Comparison of ENCODE assay signal across 22 cellular contexts in the genomic region with DNA sequence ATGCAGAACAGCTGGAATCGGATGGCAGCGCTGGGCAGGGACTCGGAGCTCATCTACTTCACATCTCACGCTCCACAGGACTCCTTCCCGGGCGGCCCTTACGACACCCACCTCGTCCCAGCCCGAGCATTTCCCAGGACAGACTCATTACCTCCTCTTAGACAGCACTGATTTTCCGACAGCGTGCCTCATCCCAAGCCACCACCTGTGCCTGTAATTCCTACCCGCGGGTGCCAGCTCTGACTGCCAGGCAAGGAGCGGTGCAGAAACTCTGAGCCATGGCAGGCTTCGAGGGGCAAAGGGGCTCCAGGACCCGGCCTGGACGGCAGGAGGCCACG.
"Had no signal": no experiment of that assay in that cellular context is flagged by ENCODE, and none has a peak within 500 bp of the region (broad histone marks: within the 10 kb centered on the region; RNA-seq: fewer than 3 reads in every experiment).

No MANE protein-coding gene starts in this region.

- ATAC-seq: body of pancreas, foreskin keratinocyte, lower lobe of right lung had no signal

- H3K9me3 Mint-ChIP-seq: central memory CD8-positive, alpha-beta T cell had no signal

- H3K27me3 Mint-ChIP-seq: activated CD4-positive, alpha-beta memory T cell treated with anti-CD3 and anti-CD28 coated beads, Interleukin-2, amount 10 ng/mL, durations not matched to agents 7 days and 5 days; activated naive CD8-positive, alpha-beta T cell; central memory CD8-positive, alpha-beta T cell had no signal

- H3K4me3 Mint-ChIP-seq: activated CD4-positive, alpha-beta memory T cell treated with anti-CD3 and anti-CD28 coated beads, Interleukin-2, amount 10 ng/mL, durations not matched to agents 7 days and 5 days; activated naive CD8-positive, alpha-beta T cell; central memory CD8-positive, alpha-beta T cell; dendritic cell treated with granulocyte-macrophage colony-stimulating factor and Interleukin-4, amounts not matched to agents 40 ng/mL and 50 ng/mL, for 4 days; neural progenitor cell; T-helper 1 cell treated with Interleukin-12 subunit alpha and Interleukin-12 subunit beta and Interleukin-4 antibody, amounts not matched to agents 30 μg/mL and 1 μg/mL, for 36 hours had no signal

- H3K27ac Mint-ChIP-seq: activated CD4-positive, alpha-beta memory T cell treated with anti-CD3 and anti-CD28 coated beads, Interleukin-2, amount 10 ng/mL, durations not matched to agents 7 days and 5 days; activated naive CD8-positive, alpha-beta T cell; dendritic cell treated with granulocyte-macrophage colony-stimulating factor and Interleukin-4, amounts not matched to agents 40 ng/mL and 50 ng/mL, for 4 days; neural progenitor cell; T-helper 1 cell treated with Interleukin-12 subunit alpha and Interleukin-12 subunit beta and Interleukin-4 antibody, amounts not matched to agents 30 μg/mL and 1 μg/mL, for 36 hours had no signal

- DNase-seq: activated CD4-positive, alpha-beta memory T cell treated with anti-CD3 and anti-CD28 coated beads, Interleukin-2, amount 10 ng/mL, durations not matched to agents 7 days and 5 days; activated CD4-positive, alpha-beta T cell treated with anti-CD3 and anti-CD28 coated beads for 4 hours; activated effector memory CD4-positive, alpha-beta T cell treated with anti-CD3 and anti-CD28 coated beads, Interleukin-2, amount 50 U/mL, for 16 hours; activated T-cell treated with anti-CD3 and anti-CD28 coated beads, Interleukin-2, amount 50 U/mL, for 48 hours; amniotic stem cell; body of pancreas; effector memory CD4-positive, alpha-beta T cell; foreskin keratinocyte; glutamatergic neuron; kidney glomerular epithelial cell; small intestine; stimulated activated CD4-positive, alpha-beta T cell treated with anti-CD3 and anti-CD28 coated beads, Interleukin-4, amount 100 ng/mL, for 4 hours; stimulated activated CD8-positive, alpha-beta memory T cell treated with anti-CD3 and anti-CD28 coated beads, Interleukin-4, amount 100 ng/mL, for 48 hours; stimulated activated naive CD4-positive, alpha-beta T cell treated with Interleukin-2 at 50 U/mL for 16 hours; transverse colon; WERI-Rb-1 had no signal

- H3K4me1 Mint-ChIP-seq: central memory CD8-positive, alpha-beta T cell had no signal
